ENCODE assay signal across 29 cellular contexts in genomic region chr3:9666704-9667445, GRCh38. TPM values are rescaled to one million over a fixed set of nuclear protein-coding genes. Genes with fewer than 3 reads are reported as not detected.
"Had no signal": no experiment of that assay in that cellular context is flagged by ENCODE, and none has a peak within 500 bp of the region (broad histone marks: within the 10 kb centered on the region; RNA-seq: fewer than 3 reads in every experiment).

No MANE protein-coding gene starts in this region.

- H3K27me3 ChIP-seq: adrenal gland, body of pancreas, esophagus muscularis mucosa, foreskin keratinocyte, right atrium auricular region, suprapubic skin, tibial nerve had no signal

- H3K4me1 ChIP-seq: foreskin keratinocyte, suprapubic skin had no signal

- H3K9me3 Mint-ChIP-seq: activated naive CD4-positive, alpha-beta T cell treated with anti-CD3 and anti-CD28 coated beads, Interleukin-2, amount 50 U/mL, for 72 hours; natural killer cell had no signal

- H3K9me3 ChIP-seq: adrenal gland, body of pancreas, esophagus muscularis mucosa, lower lobe of right lung, right atrium auricular region, suprapubic skin, tibial nerve had no signal

- H3K4me3 Mint-ChIP-seq: natural killer cell had no signal

- ATAC-seq: body of pancreas, foreskin keratinocyte, left lobe of liver, lower lobe of right lung, natural killer cell had no signal

- H3K4me3 ChIP-seq: adrenal gland, body of pancreas, esophagus muscularis mucosa, lower lobe of right lung, right atrium auricular region, suprapubic skin, tibial nerve had no signal

- H3K27ac ChIP-seq: adrenal gland, body of pancreas, esophagus muscularis mucosa, foreskin keratinocyte, lower lobe of right lung, suprapubic skin, tibial nerve had no signal

- DNase-seq: activated CD4-positive, alpha-beta T cell treated with anti-CD3 and anti-CD28 coated beads, Interleukin-2, amount 50 U/mL, for 1 hour; activated CD4-positive, CD25-positive, alpha-beta regulatory T cell treated with anti-CD3 and anti-CD28 coated beads, Interleukin-2, amount 50 U/mL, for 72 hours; activated CD8-positive, alpha-beta memory T cell treated with anti-CD3 and anti-CD28 coated beads for 24 hours; activated CD8-positive, alpha-beta memory T cell treated with anti-CD3 and anti-CD28 coated beads, Interleukin-2, amount 50 U/mL, for 4 hours; activated naive CD4-positive, alpha-beta T cell; activated T-cell treated with anti-CD3 and anti-CD28 coated beads, Interleukin-2, amount 50 U/mL, for 48 hours; adrenal gland; aorta; body of pancreas; dermis blood vessel endothelial cell; effector CD4-positive, alpha-beta T cell; foreskin keratinocyte; kidney glomerular epithelial cell; lower lobe of right lung; mesenchymal stem cell; natural killer cell; stimulated activated CD4-positive, alpha-beta T cell treated with anti-CD3 and anti-CD28 coated beads, Interleukin-2, amount 100 ng/mL, for 48 hours; T-helper 2 cell had no signal

- FAIRE-seq: colon had no signal

RNA-seq across cellular contexts. Expression of gene CPNE9, which starts 36.8 kb away (rescaled TPM):
- total RNA-seq: aorta, body of pancreas, dermis blood vessel endothelial cell, foreskin keratinocyte, glomerular endothelial cell, left lobe of liver, omental fat pad, pulmonary artery endothelial cell, right atrium auricular region, tibial nerve, urinary bladder had no signal
- polyA plus RNA-seq: aorta, foreskin keratinocyte had no signal
